ENCODE assay signal across 9 cellular contexts in the genomic region with DNA sequence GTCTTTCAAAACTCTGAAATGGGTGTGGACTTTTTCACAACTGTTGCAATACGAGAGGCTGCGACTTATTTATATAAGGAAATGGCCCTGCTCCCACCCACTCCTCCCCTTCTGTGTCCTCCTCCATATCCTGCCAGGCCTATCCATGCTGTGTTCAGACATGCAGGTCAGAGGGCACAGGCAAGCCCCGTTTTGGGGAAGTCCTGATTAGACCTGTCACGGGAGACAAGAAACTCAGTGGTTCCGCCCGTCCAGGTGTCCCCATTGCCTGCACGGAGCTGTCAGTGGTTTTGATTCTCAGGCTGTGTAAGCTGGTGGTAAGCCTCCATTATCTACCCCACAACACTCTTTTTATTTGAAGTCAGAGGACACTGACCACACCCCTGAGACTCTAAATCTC.
A peak's percentile ranks its signal among the peaks of the same experiment; 100 is the strongest.
DNase-seq lines count a peak whose midpoint lies in the region; ATAC-seq, FAIRE-seq and TF ChIP-seq lines count a peak whose summit lies in the region.
"Had no signal": no experiment of that assay in that cellular context is flagged by ENCODE, and none has a peak within 500 bp of the region (broad histone marks: within the 10 kb centered on the region; RNA-seq: fewer than 3 reads in every experiment).

No MANE protein-coding gene starts in this region.

- no peaks in the 10 kb centered on the region for H3K27me3 ChIP-seq in endothelial cell of umbilical vein (ENCODE audit: control insufficient read depth in 2 of 2, insufficient read depth in 2 of 2, low read length in 2 of 2)

- H3K4me3 ChIP-seq in endothelial cell of umbilical vein (replicated peaks in 1 of 3; ENCODE audit: insufficient read depth in 1 of 3, low read depth in 1 of 3, low read length in 3 of 3): no peak overlapping the region

- H3K9me3 ChIP-seq in endothelial cell of umbilical vein (replicated peaks; ENCODE audit: control insufficient read depth, insufficient read depth, low read length): no peaks in the 10 kb centered on the region

- peaks cover 6% of the 10 kb centered on the region for H3K79me2 ChIP-seq in endothelial cell of umbilical vein (ENCODE audit: control insufficient read depth, insufficient read depth, low read length)

- H3K4me1 ChIP-seq in endothelial cell of umbilical vein (ENCODE audit: control insufficient read depth, extremely low read depth, insufficient read depth, low read length): peaks cover 8% of the 10 kb centered on the region

- H3K4me3 Mint-ChIP-seq in activated CD8-positive, alpha-beta memory T cell treated with anti-CD3 and anti-CD28 coated beads, Interleukin-2, amount 10 ng/mL, durations not matched to agents 7 days and 5 days: no peak overlapping the region

- no peaks in the 10 kb centered on the region for H4K20me1 ChIP-seq in endothelial cell of umbilical vein (replicated peaks; ENCODE audit: control insufficient read depth, extremely low read depth, insufficient read depth, low read length)

- no peaks in the 10 kb centered on the region for H3K4me1 Mint-ChIP-seq in activated CD8-positive, alpha-beta memory T cell treated with anti-CD3 and anti-CD28 coated beads, Interleukin-2, amount 10 ng/mL, durations not matched to agents 7 days and 5 days

- DNase-seq in GM12892 (ENCODE audit: insufficient read length): peak; percentile 25
- peak; percentile 46 for DNase-seq in endothelial cell of umbilical vein (ENCODE audit: low read depth, low spot score)
- no peak for DNase-seq in RCC 7860 (ENCODE audit: low spot score)
- DNase-seq in activated CD8-positive, alpha-beta memory T cell treated with anti-CD3 and anti-CD28 coated beads, Interleukin-2, amount 10 ng/mL, durations not matched to agents 7 days and 5 days: no peak
- DNase-seq in mucosa of gallbladder (ENCODE audit: low spot score): no peak
- DNase-seq: mesenchymal stem cell had no signal

- H3K9ac ChIP-seq in endothelial cell of umbilical vein (replicated peaks; ENCODE audit: extremely low read depth, insufficient read depth, low read length): no peak overlapping the region

- H3K4me2 ChIP-seq in endothelial cell of umbilical vein (ENCODE audit: insufficient read depth, low read length): no peak overlapping the region

- intact Hi-C loops in endothelial cell of umbilical vein (cut with micrococcal nuclease): no loop called here

- H3K36me3 ChIP-seq in endothelial cell of umbilical vein (ENCODE audit: control insufficient read depth in 2 of 2, extremely low read depth in 1 of 2, insufficient read depth in 2 of 2, low read length in 2 of 2): no peaks in the 10 kb centered on the region

- FAIRE-seq in GM12892 (lab: Jason Lieb, UNC): no peak
- FAIRE-seq in endothelial cell of umbilical vein (lab: Jason Lieb, UNC): peak; percentile 8
- no peak for FAIRE-seq in RCC 7860 (lab: Jason Lieb, UNC)

- dilution Hi-C loops in endothelial cell of umbilical vein (cut with MboI; ENCODE audit: extremely low pct_ligation_motif_present, low sequenced_read_pairs): no loop called here

- no peaks in the 10 kb centered on the region for H3K9me3 Mint-ChIP-seq in activated CD8-positive, alpha-beta memory T cell treated with anti-CD3 and anti-CD28 coated beads, Interleukin-2, amount 10 ng/mL, durations not matched to agents 7 days and 5 days (ENCODE audit: low read depth)

- no peak overlapping the region for H3K27ac ChIP-seq in endothelial cell of umbilical vein (ENCODE audit: insufficient read depth, low read depth, low read length)

- TF ChIP-seq CTCF in endothelial cell of umbilical vein (IDR thresholded peaks at IDR 0.05; ENCODE audit: extremely low read depth in 1 of 2, insufficient read depth in 1 of 2, low read depth in 1 of 2, low read length in 2 of 2): no peak

- TF ChIP-seq POLR2A in GM12892 (IDR thresholded peaks at IDR 0.05; ENCODE audit: low read depth, low read length): no peak
- no peak for TF ChIP-seq POLR2A in endothelial cell of umbilical vein (IDR thresholded peaks at IDR 0.05; ENCODE audit: low read depth, low read length)

- peaks cover 9% of the 10 kb centered on the region for H3K36me3 Mint-ChIP-seq in activated CD8-positive, alpha-beta memory T cell treated with anti-CD3 and anti-CD28 coated beads, Interleukin-2, amount 10 ng/mL, durations not matched to agents 7 days and 5 days

- POLR2A ChIA-PET in endothelial cell of umbilical vein (lab: Charles Lee): no interaction called here

- H3K27ac Mint-ChIP-seq in activated CD8-positive, alpha-beta memory T cell treated with anti-CD3 and anti-CD28 coated beads, Interleukin-2, amount 10 ng/mL, durations not matched to agents 7 days and 5 days: no peak overlapping the region

- no peaks in the 10 kb centered on the region for H3K27me3 Mint-ChIP-seq in activated CD8-positive, alpha-beta memory T cell treated with anti-CD3 and anti-CD28 coated beads, Interleukin-2, amount 10 ng/mL, durations not matched to agents 7 days and 5 days

- H2AFZ ChIP-seq in endothelial cell of umbilical vein (ENCODE audit: low read depth, low read length): no peak overlapping the region

- H3K9me1 ChIP-seq in endothelial cell of umbilical vein (replicated peaks; ENCODE audit: control insufficient read depth, extremely low read depth, insufficient read depth, low read length): no peaks in the 10 kb centered on the region

- BruUV-seq in endothelial cell of umbilical vein (replicated peaks; lab: Mats Ljungman, UMichigan): no TSS peak

- peak; percentile 67 for ATAC-seq in GM21515 (IDR thresholded peaks at IDR 0.05; ENCODE audit: unreplicated experiment)
- ATAC-seq in HG03354 (IDR thresholded peaks at IDR 0.05; ENCODE audit: poor library complexity, severe bottlenecking, unreplicated experiment): peak; percentile 77
- no peak for ATAC-seq in GM18870 (IDR thresholded peaks at IDR 0.05; ENCODE audit: unreplicated experiment)
- no peak for ATAC-seq in activated CD8-positive, alpha-beta memory T cell treated with anti-CD3 and anti-CD28 coated beads, Interleukin-2, amount 10 ng/mL, durations not matched to agents 7 days and 5 days

- CTCF ChIA-PET in endothelial cell of umbilical vein (lab: Charles Lee): interaction anchor here (1.3 to 1.5 kb wide), 2 partner anchors 13 to 267 kb away, joined by 3 to 4 read pairs; no protein-coding TSS in a partner anchor
- CTCF ChIA-PET in activated CD8-positive, alpha-beta memory T cell treated with anti-CD3 and anti-CD28 coated beads, Interleukin-2, amount 10 ng/mL, durations not matched to agents 7 days and 5 days (lab: Charles Lee): no interaction called here

TF ChIP-seq in endothelial cell of umbilical vein, 7 proteins besides CTCF, POLR2A, EP300 and RAD21:
- TF ChIP-seq MYC (IDR thresholded peaks at IDR 0.05; ENCODE audit: low read depth, low read length) (no peak), GATA2 (IDR thresholded peaks at IDR 0.05; ENCODE audit: insufficient read depth, insufficient read length, low read depth, low read length) (no peak), EZH2 (IDR thresholded peaks at IDR 0.05; ENCODE audit: borderline replicate concordance, low read depth, low read length, severe bottlenecking) (no peak), POLR2AphosphoS5 (IDR thresholded peaks at IDR 0.05; ENCODE audit: insufficient read depth, low read depth, low read length) (no peak), JUN (IDR thresholded peaks at IDR 0.05; ENCODE audit: borderline replicate concordance, insufficient read depth, insufficient read length, low read depth) (no peak), FOS (IDR thresholded peaks at IDR 0.05; ENCODE audit: borderline replicate concordance, insufficient read depth, low read length) (no peak)
- TF ChIP-seq, protein P1, sequence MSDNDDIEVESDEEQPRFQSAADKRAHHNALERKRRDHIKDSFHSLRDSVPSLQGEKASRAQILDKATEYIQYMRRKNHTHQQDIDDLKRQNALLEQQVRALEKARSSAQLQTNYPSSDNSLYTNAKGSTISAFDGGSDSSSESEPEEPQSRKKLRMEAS (IDR thresholded peaks at IDR 0.05; ENCODE audit: insufficient read depth, insufficient read length): no peak

Comparison
In these comparisons a context has a peak if more than half of its experiments do, and no peak if none do; other contexts are left out.
1. DNase-seq: peak in GM12892 (single experiment) and endothelial cell of umbilical vein (single experiment); none in RCC 7860 (single experiment), activated CD8-positive, alpha-beta memory T cell treated with anti-CD3 and anti-CD28 coated beads, Interleukin-2, amount 10 ng/mL, durations not matched to agents 7 days and 5 days (single experiment) and mucosa of gallbladder (single experiment).
2. ATAC-seq: peak in GM21515 (single experiment) and HG03354 (single experiment); none in GM18870 (single experiment) and activated CD8-positive, alpha-beta memory T cell treated with anti-CD3 and anti-CD28 coated beads, Interleukin-2, amount 10 ng/mL, durations not matched to agents 7 days and 5 days (single experiment).